Comparison of ENCODE assay signal across 27 cellular contexts in genomic region chr5:128478386-128479368, GRCh38. TPM values are rescaled to one million over a fixed set of nuclear protein-coding genes. Genes with fewer than 3 reads are reported as not detected.
"Had no signal": no experiment of that assay in that cellular context is flagged by ENCODE, and none has a peak within 500 bp of the region (broad histone marks: within the 10 kb centered on the region; RNA-seq: fewer than 3 reads in every experiment).

No MANE protein-coding gene starts in this region.

- H3K36me3 ChIP-seq: breast epithelium, SJSA1 had no signal

- H3K27ac ChIP-seq: breast epithelium, SJSA1 had no signal

- H3K27me3 ChIP-seq: breast epithelium, SJSA1 had no signal

- ATAC-seq: activated CD4-positive, CD25-positive, alpha-beta regulatory T cell treated with anti-CD3 and anti-CD28 coated beads, Interleukin-2, amount 50 U/mL, for 24 hours; activated CD8-positive, alpha-beta T cell treated with anti-CD3 and anti-CD28 coated beads for 36 hours; activated T-cell treated with anti-CD3 and anti-CD28 coated beads, Interleukin-2, amount 50 U/mL, for 72 hours; Panc1 had no signal

- H3K4me3 ChIP-seq: breast epithelium, SJSA1 had no signal

- DNase-seq: activated CD4-positive, alpha-beta T cell treated with anti-CD3 and anti-CD28 coated beads for 4 hours; activated CD8-positive, alpha-beta memory T cell treated with anti-CD3 and anti-CD28 coated beads, Interleukin-2, amount 50 U/mL, for 4 hours; activated CD8-positive, alpha-beta T cell treated with anti-CD3 and anti-CD28 coated beads for 36 hours; activated gamma-delta T cell treated with Interleukin-2 at 50 U/mL for 16 hours; activated naive CD4-positive, alpha-beta T cell treated with anti-CD3 and anti-CD28 coated beads, Interleukin-2, amount 10 ng/mL, durations not matched to agents 7 days and 5 days; activated naive CD8-positive, alpha-beta T cell treated with anti-CD3 and anti-CD28 coated beads for 36 hours; activated T-cell treated with anti-CD3 and anti-CD28 coated beads, Interleukin-2, amount 50 U/mL, for 72 hours; aorta; central memory CD4-positive, alpha-beta T cell; KG1; NCI-H1048; NCI-H146; NCI-H187 treated with DMSO at 0.1 percent for 48 hours; NCI-H2081 treated with DMSO at 0.1 percent for 48 hours; NCI-H2171 treated with DMSO at 0.1 percent for 48 hours; NCI-H226; NCI-H526; NCI-H82; NK-92 treated with Interleukin-12 subunit alpha and Interleukin-12 subunit beta, amount 100 ng/mL, for 24 hours; OCI-M1; RPMI8226; SHP77 had no signal

- H3K4me1 ChIP-seq: breast epithelium, SJSA1 had no signal

- H3K9me3 ChIP-seq: breast epithelium, SJSA1 had no signal

RNA-seq across cellular contexts. Expression of gene FBN2, which starts 59.4 kb away (rescaled TPM):
- total RNA-seq: activated CD8-positive, alpha-beta T cell treated with anti-CD3 and anti-CD28 coated beads for 36 hours; activated naive CD8-positive, alpha-beta T cell treated with anti-CD3 and anti-CD28 coated beads for 36 hours; activated T-helper 2 cell treated with anti-CD3 and anti-CD28 coated beads, Interferon-gamma antibody, Interleukin-2, Interleukin-4, amounts not matched to agents 10 μg/mL and 5 μg/mL and 100 μg/mL, durations not matched to agents 14 hours and 24 hours and 36 hours had no signal
